In genomic region chr12:3261782-3262359, GRCh38 we compare ENCODE assay signal across 16 cellular contexts.
DNase-seq lines count a peak whose midpoint lies in the region; TF ChIP-seq lines count a peak whose summit lies in the region.
"Had no signal": no experiment of that assay in that cellular context is flagged by ENCODE, and none has a peak within 500 bp of the region (broad histone marks: within the 10 kb centered on the region; RNA-seq: fewer than 3 reads in every experiment).

No MANE protein-coding gene starts in this region.

- no peak overlapping the region for H3K9ac ChIP-seq in neural cell (ENCODE audit: low read length)

- no peak for TF ChIP-seq RAD21 in neural cell (conservative IDR thresholded peaks at IDR 0.05)

- H3K4me2 ChIP-seq in neural cell (ENCODE audit: low read length) = no peak overlapping the region
- no peak overlapping the region for H3K4me2 ChIP-seq in OCI-LY7 (ENCODE audit: low read length)

- peaks cover 35% of the 10 kb centered on the region for H3K4me1 ChIP-seq in BE2C
- no peaks in the 10 kb centered on the region for H3K4me1 ChIP-seq in OCI-LY7 (ENCODE audit: insufficient read depth, low read length, poor library complexity, severe bottlenecking)
- H3K4me1 ChIP-seq: Caco-2, Peyer's patch had no signal

- no peak for TF ChIP-seq EP300 in neural cell (conservative IDR thresholded peaks at IDR 0.05; ENCODE audit: poor library complexity, severe bottlenecking)

- H3K27ac ChIP-seq in neural cell (ENCODE audit: low read length) (no peak overlapping the region), OCI-LY7 (ENCODE audit: low read depth, low read length, poor library complexity, severe bottlenecking) (no peak overlapping the region)
- H3K27ac ChIP-seq: Peyer's patch had no signal

- DNase-seq in BE2C (no peak), RPMI8226 (peak; percentile 17), fibroblast of mammary gland (ENCODE audit: low read depth) (peak; percentile 41), OCI-LY7 (ENCODE audit: low spot score) (no peak), NCI-H2081 treated with DMSO at 0.1 percent for 48 hours (lab: John Stamatoyannopoulos, UW) (no peak)
- no peak for DNase-seq in stimulated activated CD4-positive, alpha-beta T cell treated with anti-CD3 and anti-CD28 coated beads, Interleukin-4, amount 100 ng/mL, for 4 hours
- no peak for DNase-seq in activated T-cell treated with anti-CD3 and anti-CD28 coated beads, Interleukin-2, amount 50 U/mL, for 48 hours
- DNase-seq: activated CD4-positive, CD25-positive, alpha-beta regulatory T cell treated with anti-CD3 and anti-CD28 coated beads, Interleukin-2, amount 50 U/mL, for 72 hours; activated naive CD4-positive, alpha-beta T cell treated with Interleukin-2 at 50 U/mL for 16 hours; Caco-2; kidney glomerular epithelial cell; NCI-H187; NCI-H526 treated with DMSO at 0.1 percent for 48 hours; Peyer's patch; T-cell had no signal

- BruUV-seq in OCI-LY7 (replicated peaks; lab: Mats Ljungman, UMichigan) = no TSS peak

- H3K4me3 ChIP-seq in BE2C (ENCODE audit: low read depth, low read length) (no peak overlapping the region), fibroblast of mammary gland (ENCODE audit: control insufficient read depth, low read depth, low read length) (no peak overlapping the region), neural cell (ENCODE audit: low read length) (no peak overlapping the region), OCI-LY7 (ENCODE audit: low read depth, low read length, poor library complexity, severe bottlenecking) (no peak overlapping the region)
- H3K4me3 ChIP-seq: Peyer's patch had no signal

- POLR2A ChIA-PET in OCI-LY7 (lab: Charles Lee) = interaction anchor here (0.7 kb wide), 1 partner anchor 104 kb away, joined by 5 read pairs; no protein-coding TSS in a partner anchor

- TF ChIP-seq CTCF in BE2C (IDR thresholded peaks at IDR 0.05; ENCODE audit: low read depth, low read length) (peak; percentile 24; the same call in 1 of the 2 replicates), fibroblast of mammary gland (conservative IDR thresholded peaks at IDR 0.05; ENCODE audit: control insufficient read depth, insufficient read depth, low read depth, low read length) (peak; percentile 16), neural cell (IDR thresholded peaks at IDR 0.05; ENCODE audit: poor library complexity, severe bottlenecking) (peak; percentile 24), OCI-LY7 (conservative IDR thresholded peaks at IDR 0.05; ENCODE audit: low read length) (no peak)

- H2AFZ ChIP-seq in neural cell (ENCODE audit: low read depth, low read length) = no peak overlapping the region
- no peak overlapping the region for H2AFZ ChIP-seq in OCI-LY7 (ENCODE audit: low read length)

- intact Hi-C loops in OCI-LY7 (cut with micrococcal nuclease; ENCODE audit: unreplicated experiment) = no loop called here

- no peaks in the 10 kb centered on the region for H3F3A ChIP-seq in neural cell (ENCODE audit: insufficient read depth, low read length, poor library complexity, severe bottlenecking)

- H3K36me3 ChIP-seq in BE2C = no peaks in the 10 kb centered on the region
- no peaks in the 10 kb centered on the region for H3K36me3 ChIP-seq in neural cell (ENCODE audit: insufficient read depth, low read length)
- no peaks in the 10 kb centered on the region for H3K36me3 ChIP-seq in OCI-LY7 (ENCODE audit: insufficient read depth, low read length)
- H3K36me3 ChIP-seq: Peyer's patch had no signal

- no peaks in the 10 kb centered on the region for H3K79me2 ChIP-seq in neural cell (replicated peaks; ENCODE audit: insufficient read depth, low read length)
- no peaks in the 10 kb centered on the region for H3K79me2 ChIP-seq in OCI-LY7 (ENCODE audit: insufficient read depth, low read depth, low read length)

- H4K20me1 ChIP-seq in neural cell (ENCODE audit: insufficient read depth) (no peaks in the 10 kb centered on the region), OCI-LY7 (ENCODE audit: insufficient read depth, low read length) (no peaks in the 10 kb centered on the region)

- CTCF ChIA-PET in OCI-LY7 (lab: Charles Lee; ENCODE audit: unreplicated experiment) = interaction anchor here (0.8 kb wide), 1 partner anchor 14 kb away, joined by 3 read pairs; no protein-coding TSS in a partner anchor

- H3K27me3 ChIP-seq in BE2C = no peaks in the 10 kb centered on the region
- H3K27me3 ChIP-seq in neural cell (ENCODE audit: insufficient read depth, low read depth, low read length) = no peaks in the 10 kb centered on the region
- H3K27me3 ChIP-seq: Peyer's patch had no signal

- H3K9me2 ChIP-seq in neural cell (ENCODE audit: insufficient read depth, low read length) (no peaks in the 10 kb centered on the region), OCI-LY7 (ENCODE audit: insufficient read depth, low read length) (no peaks in the 10 kb centered on the region)

- H3K9me3 ChIP-seq in BE2C (no peaks in the 10 kb centered on the region), neural cell (ENCODE audit: low read length) (no peaks in the 10 kb centered on the region), OCI-LY7 (ENCODE audit: low read length) (no peaks in the 10 kb centered on the region)
- H3K9me3 ChIP-seq: Caco-2, Peyer's patch had no signal

TF ChIP-seq in neural cell, 6 proteins besides CTCF, POLR2A, EP300 and RAD21:
- no peak for TF ChIP-seq SMC3 (conservative IDR thresholded peaks at IDR 0.05; ENCODE audit: poor library complexity)
- no peak for TF ChIP-seq POLR2AphosphoS5 (IDR thresholded peaks at IDR 0.05)
- TF ChIP-seq REST (IDR thresholded peaks at IDR 0.05; ENCODE audit: borderline replicate concordance) = no peak
- no peak for TF ChIP-seq EZH2 (IDR thresholded peaks at IDR 0.05; ENCODE audit: borderline replicate concordance, insufficient read depth, low read length, poor library complexity, severe bottlenecking)
- no peak for TF ChIP-seq TAF1 (IDR thresholded peaks at IDR 0.05; ENCODE audit: low read depth)
- TF ChIP-seq MXI1 (conservative IDR thresholded peaks at IDR 0.05; ENCODE audit: poor library complexity, severe bottlenecking) = no peak

Comparison
In these comparisons a context has a peak if more than half of its experiments do, and no peak if none do; other contexts are left out.
1. DNase-seq: peak in RPMI8226 (single experiment) and fibroblast of mammary gland (single experiment); none in BE2C (single experiment), OCI-LY7 (single experiment), NCI-H2081 treated with DMSO at 0.1 percent for 48 hours (single experiment), stimulated activated CD4-positive, alpha-beta T cell treated with anti-CD3 and anti-CD28 coated beads, Interleukin-4, amount 100 ng/mL, for 4 hours (0 of 2) and activated T-cell treated with anti-CD3 and anti-CD28 coated beads, Interleukin-2, amount 50 U/mL, for 48 hours (0 of 2).